Comparison of ENCODE assay signal across 18 cellular contexts in genomic region chr20:52749020-52749419, GRCh38.
A peak's percentile ranks its signal among the peaks of the same experiment; 100 is the strongest.
DNase-seq lines count a peak whose midpoint lies in the region; ATAC-seq and TF ChIP-seq lines count a peak whose summit lies in the region.
"Had no signal": no experiment of that assay in that cellular context is flagged by ENCODE, and none has a peak within 500 bp of the region (broad histone marks: within the 10 kb centered on the region; RNA-seq: fewer than 3 reads in every experiment).

No MANE protein-coding gene starts in this region.

- H3K27me3 ChIP-seq in gastroesophageal sphincter (no peaks in the 10 kb centered on the region), left lung (no peaks in the 10 kb centered on the region), spleen (replicated peaks in 1 of 7) (no peaks in the 10 kb centered on the region)

- ATAC-seq in gastroesophageal sphincter: peak; percentile 24
- ATAC-seq in left lung: peak; percentile 23
- no peak for ATAC-seq in GM18519 (IDR thresholded peaks at IDR 0.05; ENCODE audit: low FRiP score, unreplicated experiment)
- ATAC-seq: GM23338, HCT116 had no signal

- TF ChIP-seq CTCF in gastroesophageal sphincter (IDR thresholded peaks at IDR 0.05) (no peak), left lung (IDR thresholded peaks at IDR 0.05) (no peak), spleen (IDR thresholded peaks at IDR 0.05 in 8 of 11, conservative IDR thresholded peaks at IDR 0.05 in 3 of 11) (no peak)

- WGBS in gastroesophageal sphincter (ENCODE audit: low coverage in 1 of 2), 2 donors: 38 to 57% methylated on average over 1 of the region's 1 CpG
- WGBS in spleen, 5 donors: 78 to 86% (median 84%) methylated on average over 1 of the region's 1 CpG

- H3K4me3 ChIP-seq in gastroesophageal sphincter (no peak overlapping the region), left lung (no peak overlapping the region), spleen (no peak overlapping the region)
- H3K4me3 ChIP-seq: GM23338, SK-N-MC had no signal

- peak; percentile 19 for DNase-seq in AG08395 (ENCODE audit: low spot score)
- DNase-seq in NCI-H1694 (lab: John Stamatoyannopoulos, UW): peak; percentile 57
- no peak for DNase-seq in left lung
- DNase-seq in NCI-H2029 (lab: John Stamatoyannopoulos, UW): no peak
- DNase-seq in spleen: no peak
- no peak for DNase-seq in stimulated activated CD8-positive, alpha-beta memory T cell treated with anti-CD3 and anti-CD28 coated beads, Interleukin-4, amount 100 ng/mL, for 48 hours
- DNase-seq: DMS 273 treated with DMSO at 0.1 percent for 48 hours, GF-D8, NCI-H1105 treated with DMSO at 0.1 percent for 48 hours, NCI-H187 treated with DMSO at 0.1 percent for 48 hours, NCI-H2171 treated with DMSO at 0.1 percent for 48 hours, NCI-H774 had no signal

- H3K27ac ChIP-seq in gastroesophageal sphincter (peak overlapping the region in 1 of 4 donors; percentile 53), left lung (peak overlapping the region in 1 of 2 donors; percentile 45), spleen (no peak overlapping the region)
- H3K27ac ChIP-seq: C4-2B, SK-N-MC had no signal

- TF ChIP-seq POLR2A in gastroesophageal sphincter (IDR thresholded peaks at IDR 0.05) (no peak), spleen (IDR thresholded peaks at IDR 0.05) (no peak)

- H3K9me3 ChIP-seq in gastroesophageal sphincter: no peaks in the 10 kb centered on the region
- H3K9me3 ChIP-seq in left lung: peaks cover 0 to 2% of the 10 kb centered on the region in 2 donors
- H3K9me3 ChIP-seq in spleen: peaks cover 0 to 6% (median 0%) of the 10 kb centered on the region in 8 donors

- H3K4me1 ChIP-seq in gastroesophageal sphincter (no peaks in the 10 kb centered on the region), left lung (no peaks in the 10 kb centered on the region), spleen (no peaks in the 10 kb centered on the region)

- no peak for TF ChIP-seq EP300 in gastroesophageal sphincter (IDR thresholded peaks at IDR 0.05)

- H3K36me3 ChIP-seq in gastroesophageal sphincter (no peaks in the 10 kb centered on the region), left lung (no peaks in the 10 kb centered on the region), spleen (no peaks in the 10 kb centered on the region)

- intact Hi-C loops in left lung (cut with DNase I): no loop called here
- intact Hi-C loops in spleen (cut with DNase I; ENCODE audit: low total_unique reads): no loop called here

Comparison
In these comparisons a context has a peak if more than half of its experiments do, and no peak if none do; other contexts are left out.
1. DNase-seq: peak in AG08395 (single experiment) and NCI-H1694 (single experiment); none in left lung (0 of 2), NCI-H2029 (single experiment), spleen (single experiment) and stimulated activated CD8-positive, alpha-beta memory T cell treated with anti-CD3 and anti-CD28 coated beads, Interleukin-4, amount 100 ng/mL, for 48 hours (single experiment).